In genomic region chr13:53010374-53011105, GRCh38 we compare ENCODE assay signal across 15 cellular contexts. TPM values are rescaled to one million over a fixed set of nuclear protein-coding genes. Genes with fewer than 3 reads are reported as not detected.
DNase-seq lines count a peak whose midpoint lies in the region; ATAC-seq and TF ChIP-seq lines count a peak whose summit lies in the region.
"Had no signal": no experiment of that assay in that cellular context is flagged by ENCODE, and none has a peak within 500 bp of the region (broad histone marks: within the 10 kb centered on the region; RNA-seq: fewer than 3 reads in every experiment).

No MANE protein-coding gene starts in this region.

- H3K9me3 ChIP-seq in breast epithelium = no peaks in the 10 kb centered on the region
- no peaks in the 10 kb centered on the region for H3K9me3 ChIP-seq in neutrophil
- H3K9me3 ChIP-seq: sigmoid colon had no signal

- no peak for ATAC-seq in HG02970 (IDR thresholded peaks at IDR 0.05; ENCODE audit: low FRiP score, unreplicated experiment)

- no peaks in the 10 kb centered on the region for H3K9me3 Mint-ChIP-seq in immature natural killer cell
- H3K9me3 Mint-ChIP-seq: activated naive CD8-positive, alpha-beta T cell treated with anti-CD3 and anti-CD28 coated beads for 36 hours had no signal

- DNase-seq in H4 (ENCODE audit: low spot score) (peak; percentile 4), NCI-H2029 treated with DMSO at 0.1 percent for 48 hours (lab: John Stamatoyannopoulos, UW) (peak; percentile 29), breast epithelium (ENCODE audit: low spot score in 2 of 2) (peak in 1 of 2 donors; percentile 62), anterior cingulate cortex (lab: John Stamatoyannopoulos, UW) (no peak), NCI-H187 treated with DMSO at 0.1 percent for 48 hours (lab: John Stamatoyannopoulos, UW) (no peak), immature natural killer cell (no peak)
- DNase-seq: activated CD8-positive, alpha-beta memory T cell treated with anti-CD3 and anti-CD28 coated beads, Interleukin-2, amount 50 U/mL, for 4 hours; activated naive CD8-positive, alpha-beta T cell treated with anti-CD3 and anti-CD28 coated beads for 36 hours; HFFc6; NCI-H510A; SHP77 treated with DMSO at 0.1 percent for 48 hours; sigmoid colon had no signal

- H3K4me3 Mint-ChIP-seq in immature natural killer cell = no peak overlapping the region
- H3K4me3 Mint-ChIP-seq: activated naive CD8-positive, alpha-beta T cell treated with anti-CD3 and anti-CD28 coated beads for 36 hours; CD14-positive monocyte; HFFc6 had no signal

- no peak for TF ChIP-seq CTCF in breast epithelium (IDR thresholded peaks at IDR 0.05)
- TF ChIP-seq CTCF in neutrophil (IDR thresholded peaks at IDR 0.05) = no peak

- no peak for TF ChIP-seq POLR2A in breast epithelium (IDR thresholded peaks at IDR 0.05)

- H3K27me3 Mint-ChIP-seq in immature natural killer cell (ENCODE audit: low read depth in 3 of 3) = peaks cover 0 to 10% (median 7%) of the 10 kb centered on the region in 3 donors

- H3K36me3 ChIP-seq in breast epithelium (no peaks in the 10 kb centered on the region), neutrophil (no peaks in the 10 kb centered on the region)
- H3K36me3 ChIP-seq: sigmoid colon had no signal

- peaks cover 7 to 11% of the 10 kb centered on the region in 2 donors for H3K4me1 Mint-ChIP-seq in immature natural killer cell
- H3K4me1 Mint-ChIP-seq: activated naive CD8-positive, alpha-beta T cell treated with anti-CD3 and anti-CD28 coated beads for 36 hours had no signal

- no peak overlapping the region for H3K27ac Mint-ChIP-seq in immature natural killer cell
- H3K27ac Mint-ChIP-seq: activated naive CD8-positive, alpha-beta T cell treated with anti-CD3 and anti-CD28 coated beads for 36 hours; CD14-positive monocyte; HFFc6 had no signal

- intact Hi-C loops in breast epithelium (cut with DNase I; ENCODE audit: low total_unique reads) = no loop called here

- H3K27ac ChIP-seq in breast epithelium = peak overlapping the region; percentile 20 to 60
- peak overlapping the region; percentile 71 for H3K27ac ChIP-seq in neutrophil
- H3K27ac ChIP-seq: sigmoid colon had no signal

- H3K27me3 ChIP-seq in breast epithelium (peaks cover 0 to 2% of the 10 kb centered on the region in 2 donors), neutrophil (no peaks in the 10 kb centered on the region)
- H3K27me3 ChIP-seq: sigmoid colon had no signal

- H3K4me1 ChIP-seq in breast epithelium = peaks cover 0 to 7% of the 10 kb centered on the region in 2 donors
- peaks cover 86 to 87% of the 10 kb centered on the region in 2 experiments for H3K4me1 ChIP-seq in neutrophil (ENCODE audit: control insufficient read depth in 1 of 2, insufficient read depth in 1 of 2, low read depth in 1 of 2, low read length in 1 of 2)
- H3K4me1 ChIP-seq: sigmoid colon had no signal

- no peak overlapping the region for H3K4me3 ChIP-seq in breast epithelium
- no peak overlapping the region for H3K4me3 ChIP-seq in neutrophil (ENCODE audit: low read depth in 1 of 2, low read length in 1 of 2)
- H3K4me3 ChIP-seq: sigmoid colon had no signal

- peaks cover 0 to 4% (median 0%) of the 10 kb centered on the region in 3 donors for H3K36me3 Mint-ChIP-seq in immature natural killer cell
- H3K36me3 Mint-ChIP-seq: activated naive CD8-positive, alpha-beta T cell treated with anti-CD3 and anti-CD28 coated beads for 36 hours; CD14-positive monocyte had no signal

RNA-seq across cellular contexts. Expression of gene OLFM4, which starts 18.1 kb away (rescaled TPM):
- not detected in 2 replicates for total RNA-seq in H4 (2014; rRNA removed; shearing (Covaris generic))
- total RNA-seq in breast epithelium = 100 to 1,000 TPM in 1 of 3 donors, 1 to 10 TPM in 1, under 1 TPM in 1; 0.32 to 144 (median 1.9) TPM
- polyA plus RNA-seq in immature natural killer cell = not detected
- total RNA-seq: activated naive CD8-positive, alpha-beta T cell treated with anti-CD3 and anti-CD28 coated beads for 36 hours; HFFc6 had no signal
- polyA plus RNA-seq: CD14-positive monocyte had no signal

Comparison
In these comparisons a context has a peak if more than half of its experiments do, and no peak if none do; other contexts are left out.
1. DNase-seq: peak in H4 (single experiment) and NCI-H2029 treated with DMSO at 0.1 percent for 48 hours (single experiment); none in anterior cingulate cortex (0 of 58), NCI-H187 treated with DMSO at 0.1 percent for 48 hours (single experiment) and immature natural killer cell (0 of 3).